In the genomic region with DNA sequence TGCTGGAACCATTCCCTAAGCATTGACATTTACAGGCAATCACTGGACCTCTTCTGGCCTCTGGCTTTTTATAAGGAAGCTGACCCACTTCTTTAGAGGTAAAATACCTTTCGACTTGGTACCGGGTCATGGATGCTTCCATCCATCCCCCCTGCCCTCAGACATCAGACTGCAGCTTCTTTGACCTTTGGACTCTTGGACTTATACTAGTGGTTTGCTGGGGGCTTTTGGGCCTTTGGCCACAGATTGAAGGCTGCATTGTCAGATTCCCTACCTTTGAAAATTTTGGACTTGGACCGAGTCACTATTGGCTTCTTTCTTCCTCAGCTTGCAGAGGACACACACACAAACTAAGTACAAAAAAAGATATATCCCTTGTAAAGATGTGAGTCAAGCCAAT, we compare ENCODE assay signal across 27 cellular contexts.
"Had no signal": no experiment of that assay in that cellular context is flagged by ENCODE, and none has a peak within 500 bp of the region (broad histone marks: within the 10 kb centered on the region; RNA-seq: fewer than 3 reads in every experiment).

No MANE protein-coding gene starts in this region.

- H3K9me3 ChIP-seq: stomach, suprapubic skin, testis, thoracic aorta, thyroid gland, tibial artery, tibial nerve, transverse colon, upper lobe of left lung, upper lobe of right lung, uterus, vagina had no signal

- H3K27ac ChIP-seq: stomach, suprapubic skin, testis, thoracic aorta, thyroid gland, tibial artery, tibial nerve, transverse colon, upper lobe of left lung, upper lobe of right lung, uterus, vagina had no signal

- DNase-seq: stimulated activated CD4-positive, alpha-beta T cell treated with anti-CD3 and anti-CD28 coated beads, Interleukin-2, amount 100 ng/mL, for 48 hours; stimulated activated CD4-positive, alpha-beta T cell treated with anti-CD3 and anti-CD28 coated beads, Interleukin-4, amount 100 ng/mL, for 1 hour; stimulated activated CD4-positive, alpha-beta T cell treated with anti-CD3 and anti-CD28 coated beads, Interleukin-4, amount 100 ng/mL, for 24 hours; stimulated activated CD4-positive, alpha-beta T cell treated with anti-CD3 and anti-CD28 coated beads, Interleukin-4, amount 100 ng/mL, for 4 hours; stimulated activated CD8-positive, alpha-beta memory T cell treated with anti-CD3 and anti-CD28 coated beads, Interleukin-4, amount 100 ng/mL, for 48 hours; stimulated activated naive B cell treated with anti-CD40 and anti-IgM and Interleukin-4, amounts not matched to agents 10 μg/mL and 1 μg/mL and 100 μg/mL, for 72 hours; stimulated activated naive CD4-positive, alpha-beta T cell; stimulated activated naive CD4-positive, alpha-beta T cell treated with Interleukin-2 at 50 U/mL for 16 hours; stimulated activated naive CD8-positive, alpha-beta T cell treated with anti-CD3 and anti-CD28 coated beads, Interleukin-15, amount 100 ng/mL, for 72 hours; stimulated activated naive CD8-positive, alpha-beta T cell treated with anti-CD3 and anti-CD28 coated beads, Interleukin-15, Interleukin-2, amounts not matched to agents 100 U/mL and 50 U/mL, for 24 hours; stomach; substantia nigra; testis; thyroid gland; tibial artery; transverse colon; trophoblast cell; upper lobe of left lung; upper lobe of right lung; uterus had no signal

- FAIRE-seq: urothelium cell line had no signal

- H3K27me3 ChIP-seq: stomach, suprapubic skin, testis, thyroid gland, tibial artery, tibial nerve, transverse colon, upper lobe of left lung, upper lobe of right lung, uterus, vagina had no signal

- H3K4me1 ChIP-seq: stomach, suprapubic skin, testis, thyroid gland, tibial artery, tibial nerve, transverse colon, upper lobe of left lung, upper lobe of right lung, uterus, vagina had no signal

- H3K36me3 ChIP-seq: stomach, suprapubic skin, thoracic aorta, thyroid gland, tibial artery, tibial nerve, transverse colon, upper lobe of left lung, upper lobe of right lung, uterus, vagina had no signal

- ATAC-seq: stimulated activated effector memory CD8-positive, alpha-beta T cell treated with anti-CD3 and anti-CD28 coated beads, Interleukin-12 subunit alpha, Interleukin-12 subunit beta, amount 100 ng/mL, for 72 hours; stimulated activated memory B cell treated with anti-CD40 and anti-IgM and Interleukin-4, amounts not matched to agents 10 μg/mL and 1 μg/mL and 100 μg/mL, for 72 hours; stimulated activated naive B cell treated with anti-CD40 and anti-IgM and Interleukin-4, amounts not matched to agents 10 μg/mL and 1 μg/mL and 100 μg/mL, for 72 hours; stimulated activated naive CD8-positive, alpha-beta T cell treated with anti-CD3 and anti-CD28 coated beads, Interleukin-15, amount 100 ng/mL, for 72 hours; stimulated activated naive CD8-positive, alpha-beta T cell treated with anti-CD3 and anti-CD28 coated beads, Interleukin-15, Interleukin-2, amounts not matched to agents 100 U/mL and 50 U/mL, for 24 hours; upper lobe of right lung had no signal

- H3K4me3 ChIP-seq: stomach, suprapubic skin, testis, thoracic aorta, thyroid gland, tibial artery, tibial nerve, transverse colon, upper lobe of left lung, upper lobe of right lung, uterus, vagina had no signal
